7 cellular contexts compared by ENCODE assay signal in the genomic region with DNA sequence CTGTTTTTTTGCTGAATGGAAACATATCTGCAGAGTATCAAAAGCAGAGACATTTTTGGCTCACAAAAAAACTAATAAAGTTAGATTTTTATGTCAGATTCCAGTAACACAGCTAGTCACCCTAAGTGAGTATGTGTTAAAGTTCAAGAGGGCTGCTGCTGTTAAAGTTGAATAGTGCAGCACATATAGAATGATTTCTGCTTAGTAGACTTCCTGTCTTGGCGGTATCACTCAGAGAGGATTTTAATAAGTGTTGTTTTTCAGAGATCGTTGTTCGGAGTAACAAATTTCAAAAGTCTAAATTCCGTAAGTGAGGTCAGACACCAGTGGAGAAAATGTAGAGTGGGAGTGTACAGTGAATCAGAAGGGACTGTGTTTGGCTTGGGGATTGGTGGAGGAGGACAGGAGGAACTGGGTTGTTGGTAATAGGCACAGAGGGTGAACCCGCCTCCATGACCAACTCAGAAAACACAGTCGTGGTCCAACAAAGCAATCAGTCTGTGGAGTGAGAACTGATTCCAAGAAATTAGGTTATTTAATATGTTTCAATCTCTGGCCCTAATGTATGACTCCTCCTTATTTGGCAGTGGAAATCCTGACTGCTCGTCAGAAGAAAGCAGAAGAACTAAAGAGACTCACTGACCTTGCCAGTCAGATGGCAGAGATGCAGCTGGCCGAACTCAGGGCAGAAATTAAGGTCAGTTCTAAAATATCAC. TPM values are rescaled to one million over a fixed set of nuclear protein-coding genes. Genes with fewer than 3 reads are reported as not detected.
DNase-seq lines count a peak whose midpoint lies in the region; ATAC-seq and TF ChIP-seq lines count a peak whose summit lies in the region.

No MANE protein-coding gene starts in this region.

- intact Hi-C loops in ascending aorta (cut with DNase I) (no loop called here), testis (cut with DNase I; ENCODE audit: low total_unique reads) (no loop called here)

- H3K9ac ChIP-seq in OCI-LY3 (ENCODE audit: low read length), result no peak overlapping the region
- no peak overlapping the region for H3K9ac ChIP-seq in MM.1S (ENCODE audit: low read length)

- H2AFZ ChIP-seq in OCI-LY3 (ENCODE audit: low read depth, low read length) (peak overlapping the region; percentile 26; the same call in 1 of the 2 replicates), MM.1S (ENCODE audit: low read length) (no peak overlapping the region)

- no peaks in the 10 kb centered on the region for H4K20me1 ChIP-seq in OCI-LY3 (ENCODE audit: insufficient read depth, low read length)
- H4K20me1 ChIP-seq in MM.1S (ENCODE audit: insufficient read depth, low read length), result no peaks in the 10 kb centered on the region

- 37 to 56% methylated on average over 8 of the region's 8 CpGs for WGBS in testis, 2 donors

- no peaks in the 10 kb centered on the region for H3K36me3 ChIP-seq in OCI-LY3 (replicated peaks; ENCODE audit: low read depth, low read length)
- peaks cover 19 to 52% of the 10 kb centered on the region in 2 donors for H3K36me3 ChIP-seq in ascending aorta
- no peaks in the 10 kb centered on the region for H3K36me3 ChIP-seq in testis (ENCODE audit: low read depth, missing control alignments)
- no peaks in the 10 kb centered on the region; the same call in 1 of the 2 replicates for H3K36me3 ChIP-seq in MM.1S (replicated peaks; ENCODE audit: insufficient read depth, low read length)

- TF ChIP-seq CTCF in OCI-LY3 (IDR thresholded peaks at IDR 0.05; ENCODE audit: low read depth, low read length), result no peak
- TF ChIP-seq CTCF in ascending aorta (IDR thresholded peaks at IDR 0.05), result no peak
- no peak for TF ChIP-seq CTCF in testis (IDR thresholded peaks at IDR 0.05)
- no peak for TF ChIP-seq CTCF in MM.1S (IDR thresholded peaks at IDR 0.05; ENCODE audit: low read length)

- peaks cover 17% of the 10 kb centered on the region for H3F3A ChIP-seq in MM.1S (ENCODE audit: insufficient read depth, low read length)

- peak overlapping the region; percentile 64 for H3K4me3 ChIP-seq in OCI-LY3 (ENCODE audit: low read length)
- H3K4me3 ChIP-seq in ascending aorta, result peak overlapping the region in 1 of 2 donors; percentile 6
- H3K4me3 ChIP-seq in testis, result no peak overlapping the region
- H3K4me3 ChIP-seq in MM.1S (ENCODE audit: low read length), result no peak overlapping the region

- TF ChIP-seq POLR2A in testis (IDR thresholded peaks at IDR 0.05), result no peak

- H3K27ac ChIP-seq in OCI-LY3 (ENCODE audit: low read length) (no peak overlapping the region), ascending aorta (peak overlapping the region; percentile 52 to 63), testis (peak overlapping the region; percentile 40 to 82), MM.1S (ENCODE audit: low read length) (no peak overlapping the region)

- H3K4me1 ChIP-seq in OCI-LY3 (ENCODE audit: low read length), result peaks cover 11% of the 10 kb centered on the region
- H3K4me1 ChIP-seq in ascending aorta, result no peaks in the 10 kb centered on the region
- H3K4me1 ChIP-seq in testis, result peaks cover 10% of the 10 kb centered on the region
- H3K4me1 ChIP-seq in MM.1S (ENCODE audit: low read length), result peaks cover 41% of the 10 kb centered on the region

- no peaks in the 10 kb centered on the region for H3K9me2 ChIP-seq in MM.1S (replicated peaks; ENCODE audit: insufficient read depth, low read length)

- H3K4me2 ChIP-seq in OCI-LY3 (ENCODE audit: low read length) (peak overlapping the region; percentile 56), MM.1S (ENCODE audit: low read depth, low read length) (no peak overlapping the region)

- H3K27me3 ChIP-seq in OCI-LY3 (ENCODE audit: low read depth, low read length), result no peaks in the 10 kb centered on the region
- H3K27me3 ChIP-seq in ascending aorta, result no peaks in the 10 kb centered on the region
- H3K27me3 ChIP-seq in testis, result no peaks in the 10 kb centered on the region
- H3K27me3 ChIP-seq in MM.1S (replicated peaks; ENCODE audit: insufficient read depth, low read length), result no peaks in the 10 kb centered on the region

- no peak for ATAC-seq in HG02763 (IDR thresholded peaks at IDR 0.05; ENCODE audit: unreplicated experiment)

- H3K79me2 ChIP-seq in OCI-LY3 (ENCODE audit: low read length), result no peaks in the 10 kb centered on the region
- no peaks in the 10 kb centered on the region for H3K79me2 ChIP-seq in MM.1S (ENCODE audit: low read length)

- peak in 1 of 2 donors; percentile 80 for DNase-seq in ascending aorta (ENCODE audit: low spot score in 2 of 2)
- DNase-seq in midbrain (lab: John Stamatoyannopoulos, UW), result peak; percentile 40
- peak; percentile 77 for DNase-seq in testis
- DNase-seq in NCI-H2171 (lab: John Stamatoyannopoulos, UW), result no peak
- DNase-seq in MM.1S, result no peak

- H3K9me3 ChIP-seq in OCI-LY3 (ENCODE audit: insufficient read depth, low read length) (no peaks in the 10 kb centered on the region), ascending aorta (no peaks in the 10 kb centered on the region), testis (no peaks in the 10 kb centered on the region), MM.1S (replicated peaks; ENCODE audit: insufficient read depth, low read length) (no peaks in the 10 kb centered on the region)

RNA-seq across cellular contexts. Expression of gene KCTD18, which starts 43.0 kb away (rescaled TPM):
- total RNA-seq in ascending aorta (17.9 TPM), testis (10 to 100 TPM; 21.4 to 27.1 TPM)
- 16.9 TPM for polyA plus RNA-seq in testis (ENCODE audit: insufficient read depth, low read depth, low replicate concordance)

RNA-seq across cellular contexts. Expression of gene SGO2, which starts 59.1 kb away (rescaled TPM):
- total RNA-seq in ascending aorta (0.96 TPM), testis (10 to 100 TPM; 25.1 to 46.0 TPM)
- 11.9 TPM for polyA plus RNA-seq in testis (ENCODE audit: insufficient read depth, low read depth, low replicate concordance)

Comparison
In these comparisons a context has a peak if more than half of its experiments do, and no peak if none do; other contexts are left out.
1. H3K27ac ChIP-seq: peak in ascending aorta (2 of 2) and testis (2 of 2); none in OCI-LY3 (single experiment) and MM.1S (single experiment).
2. DNase-seq: peak in midbrain (single experiment) and testis (single experiment); none in NCI-H2171 (single experiment) and MM.1S (single experiment).
3. RNA of gene SGO2, which starts 59.1 kb away (total RNA-seq): 25.1 to 46.0 TPM in testis; 0.96 TPM in ascending aorta (single experiment); every median in the first group is over 10 times any median in the second.